ENCODE assay signal across 21 cellular contexts in genomic region chr12:82682851-82683261, GRCh38. TPM values are rescaled to one million over a fixed set of nuclear protein-coding genes. Genes with fewer than 3 reads are reported as not detected.
A peak's percentile ranks its signal among the peaks of the same experiment; 100 is the strongest.
DNase-seq lines count a peak whose midpoint lies in the region; ATAC-seq, FAIRE-seq and TF ChIP-seq lines count a peak whose summit lies in the region.
"Had no signal": no experiment of that assay in that cellular context is flagged by ENCODE, and none has a peak within 500 bp of the region (broad histone marks: within the 10 kb centered on the region; RNA-seq: fewer than 3 reads in every experiment).

No MANE protein-coding gene starts in this region.

- H3K9ac ChIP-seq in HepG2 (ENCODE audit: insufficient read depth, low read depth, low read length): no peak overlapping the region

- BruUV-seq in HepG2 (replicated peaks; lab: Mats Ljungman, UMichigan): no TSS peak
- no TSS peak for BruUV-seq in PC-9 (replicated peaks; lab: Mats Ljungman, UMichigan)

- H3K4me3 ChIP-seq in HepG2 (replicated peaks in 1 of 3; ENCODE audit: insufficient read depth in 1 of 3, low read depth in 2 of 3, low read length in 3 of 3) (no peak overlapping the region), right lobe of liver (no peak overlapping the region), PC-9 (no peak overlapping the region; the same call in 1 of the 2 replicates), fibroblast of mammary gland (ENCODE audit: control insufficient read depth, low read depth, low read length) (no peak overlapping the region)
- H3K4me3 ChIP-seq: upper lobe of right lung had no signal

- H3K4me2 ChIP-seq in HepG2 (ENCODE audit: low read depth, low read length) (no peak overlapping the region), PC-9 (peak overlapping the region; percentile 46)

- H3K27me3 Mint-ChIP-seq in T-helper 17 cell: peaks cover 33% of the 10 kb centered on the region

- TF ChIP-seq CTCF in HepG2 (CRISPR knock-in tag; IDR thresholded peaks at IDR 0.05) (no peak), right lobe of liver (IDR thresholded peaks at IDR 0.05) (no peak), PC-9 (conservative IDR thresholded peaks at IDR 0.05) (no peak), fibroblast of mammary gland (conservative IDR thresholded peaks at IDR 0.05; ENCODE audit: control insufficient read depth, insufficient read depth, low read depth, low read length) (no peak)

- no peaks in the 10 kb centered on the region for H3K9me3 ChIP-seq in HepG2 (ENCODE audit: low read length)
- H3K9me3 ChIP-seq in right lobe of liver: no peaks in the 10 kb centered on the region
- H3K9me3 ChIP-seq in PC-9 (ENCODE audit: insufficient read depth, low read depth): no peaks in the 10 kb centered on the region
- no peaks in the 10 kb centered on the region for H3K9me3 ChIP-seq in T-helper 17 cell (ENCODE audit: control insufficient read depth, low read length, poor library complexity, severe bottlenecking)
- H3K9me3 ChIP-seq: upper lobe of right lung had no signal

- H3K4me1 Mint-ChIP-seq in T-helper 17 cell: peaks cover 12% of the 10 kb centered on the region

- TF ChIP-seq RAD21 in HepG2 (CRISPR knock-in tag; IDR thresholded peaks at IDR 0.05): no peak

- CTCF ChIA-PET in HepG2 (lab: Yijun Ruan, JAX; ENCODE audit: low intra/inter-chr PET ratio, low total read pairs): no interaction called here
- CTCF ChIA-PET in PC-9 (lab: Charles Lee): no interaction called here

- no peak for ATAC-seq in HepG2
- no peak for ATAC-seq in right lobe of liver
- ATAC-seq in T-helper 17 cell: no peak
- ATAC-seq in HG02610 (IDR thresholded peaks at IDR 0.05; ENCODE audit: unreplicated experiment): no peak
- ATAC-seq: stimulated activated memory B cell treated with anti-CD40 and anti-IgM and Interleukin-4, amounts not matched to agents 10 μg/mL and 1 μg/mL and 100 μg/mL, for 72 hours; upper lobe of right lung had no signal

- H4K20me1 ChIP-seq in HepG2 (ENCODE audit: insufficient read depth, low read length) (no peaks in the 10 kb centered on the region), PC-9 (ENCODE audit: insufficient read depth) (no peaks in the 10 kb centered on the region)

- intact Hi-C loops in HepG2 (cut with micrococcal nuclease; ENCODE audit: unreplicated experiment): no loop called here
- intact Hi-C loops in right lobe of liver (cut with DNase I): no loop called here
- intact Hi-C loops in PC-9 (cut with micrococcal nuclease; ENCODE audit: unreplicated experiment): no loop called here

- no peak overlapping the region for H2AFZ ChIP-seq in HepG2 (ENCODE audit: low read length)
- no peak overlapping the region for H2AFZ ChIP-seq in PC-9

- POLR2A ChIA-PET in HepG2 (lab: Yijun Ruan, JAX): no interaction called here
- POLR2A ChIA-PET in PC-9 (lab: Charles Lee; ENCODE audit: unreplicated experiment): no interaction called here

- TF ChIP-seq POLR2A in HepG2 (IDR thresholded peaks at IDR 0.05; ENCODE audit: insufficient read depth in 1 of 2, low read depth in 2 of 2, low read length in 2 of 2) (no peak), right lobe of liver (IDR thresholded peaks at IDR 0.05) (no peak)

- H3K27me3 ChIP-seq in HepG2 (ENCODE audit: control insufficient read depth in 1 of 2, insufficient read depth in 2 of 2, low read length in 2 of 2) (no peaks in the 10 kb centered on the region; a peak in 2 of 5 replicates), right lobe of liver (no peaks in the 10 kb centered on the region), PC-9 (ENCODE audit: insufficient read depth, low read depth) (no peaks in the 10 kb centered on the region)
- H3K27me3 ChIP-seq: brain microvascular endothelial cell, upper lobe of right lung had no signal

- H3K9me2 ChIP-seq in PC-9 (ENCODE audit: insufficient read depth): no peaks in the 10 kb centered on the region; the same call in 1 of the 2 replicates

- no peak for FAIRE-seq in HepG2 (lab: Jason Lieb, UNC)
- FAIRE-seq: GM12892, small intestine had no signal

- H3K79me2 ChIP-seq in HepG2 (ENCODE audit: insufficient read depth, low read length) (no peaks in the 10 kb centered on the region), PC-9 (ENCODE audit: low read depth) (no peaks in the 10 kb centered on the region)

- H3K4me1 ChIP-seq in HepG2 (ENCODE audit: insufficient read depth, low read length) (peaks cover 10% of the 10 kb centered on the region), right lobe of liver (peaks cover 0 to 4% (median 0%) of the 10 kb centered on the region in 4 donors), PC-9 (replicated peaks; ENCODE audit: insufficient read depth) (peaks cover 25% of the 10 kb centered on the region)

- H3K36me3 Mint-ChIP-seq in T-helper 17 cell (ENCODE audit: low read depth): peaks cover under 1% of the 10 kb centered on the region
- H3K36me3 Mint-ChIP-seq: stimulated activated memory B cell treated with anti-CD40 and anti-IgM and Interleukin-4, amounts not matched to agents 10 μg/mL and 1 μg/mL and 100 μg/mL, for 72 hours had no signal

- H3K27ac ChIP-seq in HepG2 (ENCODE audit: extremely low read length, insufficient read depth, low read length) (no peak overlapping the region), right lobe of liver (no peak overlapping the region), PC-9 (peak overlapping the region; percentile 44)
- H3K27ac ChIP-seq: brain microvascular endothelial cell, upper lobe of right lung had no signal

- DNase-seq in HepG2 (ENCODE audit: low spot score): no peak
- DNase-seq in right lobe of liver: no peak
- peak; percentile 18 to 89 for DNase-seq in PC-9
- peak; percentile 21 for DNase-seq in fibroblast of mammary gland (ENCODE audit: low read depth)
- DNase-seq in T-helper 17 cell: no peak
- DNase-seq in GM19240 (ENCODE audit: insufficient read length, low spot score): no peak
- no peak for DNase-seq in activated CD4-positive, alpha-beta T cell treated with anti-CD3 and anti-CD28 coated beads for 1 hour
- DNase-seq: ACHN; activated CD4-positive, alpha-beta T cell treated with anti-CD3 and anti-CD28 coated beads for 48 hours; activated naive CD4-positive, alpha-beta T cell treated with anti-CD3 and anti-CD28 coated beads, Interleukin-2, amount 50 U/mL, for 16 hours; activated T-cell treated with anti-CD3 and anti-CD28 coated beads for 4 hours; brain microvascular endothelial cell; HFFc6; NCI-H1930; Right ventricle myocardium superior; small intestine; T1000; upper lobe of right lung had no signal

- H3K4me3 Mint-ChIP-seq in T-helper 17 cell: no peak overlapping the region
- H3K4me3 Mint-ChIP-seq: HFFc6; stimulated activated memory B cell treated with anti-CD40 and anti-IgM and Interleukin-4, amounts not matched to agents 10 μg/mL and 1 μg/mL and 100 μg/mL, for 72 hours had no signal

- no peaks in the 10 kb centered on the region for H3K36me3 ChIP-seq in HepG2 (replicated peaks in 1 of 2; ENCODE audit: control insufficient read depth in 1 of 2, insufficient read depth in 2 of 2, low read length in 2 of 2)
- no peaks in the 10 kb centered on the region for H3K36me3 ChIP-seq in right lobe of liver
- H3K36me3 ChIP-seq in PC-9 (ENCODE audit: low read depth): no peaks in the 10 kb centered on the region
- H3K36me3 ChIP-seq: brain microvascular endothelial cell, upper lobe of right lung had no signal

- H3F3A ChIP-seq in PC-9 (ENCODE audit: insufficient read depth, low read depth): peaks cover 9% of the 10 kb centered on the region

- no peak overlapping the region for H3K27ac Mint-ChIP-seq in T-helper 17 cell
- H3K27ac Mint-ChIP-seq: HFFc6; stimulated activated memory B cell treated with anti-CD40 and anti-IgM and Interleukin-4, amounts not matched to agents 10 μg/mL and 1 μg/mL and 100 μg/mL, for 72 hours had no signal

- WGBS in HepG2 (ENCODE audit: low lambda C conversion rate): 2% methylated on average over 4 of the region's 4 CpGs
- WGBS in right lobe of liver (ENCODE audit: insufficient coverage, low coverage, low lambda C conversion rate, missing lambda C conversion rate): 16% methylated on average over 4 of the region's 4 CpGs

- TF ChIP-seq EP300 in HepG2 (IDR thresholded peaks at IDR 0.05; ENCODE audit: low read depth in 2 of 2, low read length in 2 of 2): no peak
- no peak for TF ChIP-seq EP300 in HepG2 (CRISPR knock-in tag; IDR thresholded peaks at IDR 0.05; ENCODE audit: borderline replicate concordance)

- in situ Hi-C loops in HepG2 (cut with HindIII; ENCODE audit: extremely low pct_ligation_motif_present, low pct_unique_long_range_greater_than_20kb): loop anchor here (25.0 kb wide), 1 partner anchor 1129 kb away; no protein-coding TSS in a partner anchor

TF ChIP-seq in HepG2, 621 proteins besides CTCF, POLR2A, EP300 and RAD21:
- TF ChIP-seq RAD51 (IDR thresholded peaks at IDR 0.05; ENCODE audit: borderline replicate concordance) (no peak), CEBPB (IDR thresholded peaks at IDR 0.05; ENCODE audit: borderline replicate concordance, low read depth, low read length) (peak; percentile 76; the same call in 1 of the 2 replicates)

RNA-seq across cellular contexts. Expression of gene TMTC2, which starts 3.9 kb away (rescaled TPM):
- total RNA-seq in HepG2 (2016; rRNA removed; fragmentation: Illumina TruSeq; extraction: Trizol): 0.25 and 0.55 TPM in 2 replicates
- total RNA-seq in HepG2 (2016; cell fraction: cytosol; rRNA removed; fragmentation: Illumina TruSeq; extraction: Trizol; ENCODE audit: low read depth): 0.91 and 1.2 TPM in 2 replicates
- 0.42 and 0.65 TPM in 2 replicates for total RNA-seq in HepG2 (2016; cell fraction: insoluble cytoplasmic fraction; rRNA removed; fragmentation: Illumina TruSeq; extraction: Trizol)
- total RNA-seq in HepG2 (2016; cell fraction: membrane; rRNA removed; fragmentation: Illumina TruSeq; extraction: Trizol): 0.48 and 0.59 TPM in 2 replicates
- 1.6 and 1.8 TPM in 2 replicates for total RNA-seq in HepG2 (2016; cell fraction: nucleus; rRNA removed; fragmentation: Illumina TruSeq; extraction: Trizol)
- polyA plus RNA-seq in HepG2 (2011; rRNA removed): 0.63 and 0.76 TPM in 2 replicates
- 0.25 and 0.50 TPM in 2 replicates for polyA plus RNA-seq in HepG2 (2011; cell fraction: cytosol; rRNA removed)
- polyA plus RNA-seq in HepG2 (2011; cell fraction: nucleus; rRNA removed): 2.6 and 2.8 TPM in 2 replicates
- 0.28 and 0.37 TPM in 2 replicates for polyA plus RNA-seq in HepG2 (2012)
- polyA plus RNA-seq in HepG2 (2016; cell fraction: cytosol; fragmentation: Illumina TruSeq; extraction: Trizol; ENCODE audit: low read depth): 0.02 and 0.08 TPM in 2 replicates
- polyA plus RNA-seq in HepG2 (2016; cell fraction: insoluble cytoplasmic fraction; fragmentation: Illumina TruSeq; extraction: Trizol; ENCODE audit: low read depth): 0.17 and 0.21 TPM in 2 replicates
- polyA plus RNA-seq in HepG2 (2016; cell fraction: membrane; fragmentation: Illumina TruSeq; extraction: Trizol; ENCODE audit: low read depth): 0.06 TPM in 1 of 2 replicates, not detected in the other
- 0.47 and 0.68 TPM in 2 replicates for polyA plus RNA-seq in HepG2 (2016; cell fraction: nucleus; fragmentation: Illumina TruSeq; extraction: Trizol; ENCODE audit: insufficient read depth, low read depth)
- 1.3 and 5.8 TPM in 2 replicates for polyA minus RNA-seq in HepG2 (2011; rRNA and poly(A)+ RNA removed; ENCODE audit: low replicate concordance)
- polyA minus RNA-seq in HepG2 (2011; cell fraction: cytosol; rRNA and poly(A)+ RNA removed): 0.62 and 0.69 TPM in 2 replicates
- 2.1 and 2.8 TPM in 2 replicates for polyA minus RNA-seq in HepG2 (2011; cell fraction: nucleus; rRNA and poly(A)+ RNA removed)
- 1 to 10 TPM in 2 of 6 experiments, under 1 TPM in 4; 0.74 to 1.9 (median 0.96) TPM for total RNA-seq in right lobe of liver
- 8.3 and 8.6 TPM in 2 replicates for total RNA-seq in PC-9 (2021)
- total RNA-seq in T-helper 17 cell: 1 to 10 TPM; 6.0 to 6.2 TPM

Comparison
In these comparisons a context has a peak if more than half of its experiments do, and no peak if none do; other contexts are left out.
1. DNase-seq: peak in PC-9 (2 of 2) and fibroblast of mammary gland (single experiment); none in HepG2 (single experiment), right lobe of liver (0 of 3), T-helper 17 cell (0 of 3), GM19240 (single experiment) and activated CD4-positive, alpha-beta T cell treated with anti-CD3 and anti-CD28 coated beads for 1 hour (single experiment).